Comparison of ENCODE assay signal across 8 cellular contexts in genomic region chr1:205440476-205441317, GRCh38. TPM values are rescaled to one million over a fixed set of nuclear protein-coding genes. Genes with fewer than 3 reads are reported as not detected.
DNase-seq lines count a peak whose midpoint lies in the region; ATAC-seq and TF ChIP-seq lines count a peak whose summit lies in the region.

No MANE protein-coding gene starts in this region.

- POLR2A ChIA-PET in OCI-LY7 (lab: Charles Lee): interaction anchor here (0.8 to 1.9 kb wide), 5 partner anchors 10 to 155 kb away, joined by 3 to 5 read pairs (median 3); no protein-coding TSS in a partner anchor

- H2AFZ ChIP-seq in OCI-LY7 (ENCODE audit: low read length): peak overlapping the region; percentile 84; the same call in 1 of the 2 replicates

- WGBS in prostate gland: 62% methylated on average over 15 of the region's 15 CpGs

- no peak for TF ChIP-seq POLR2A in prostate gland (IDR thresholded peaks at IDR 0.05)

- H3K9me3 ChIP-seq in OCI-LY7 (ENCODE audit: low read length) (no peaks in the 10 kb centered on the region), prostate gland (no peaks in the 10 kb centered on the region)

- TF ChIP-seq CTCF in OCI-LY7 (conservative IDR thresholded peaks at IDR 0.05; ENCODE audit: low read length): no peak
- TF ChIP-seq CTCF in foreskin keratinocyte (conservative IDR thresholded peaks at IDR 0.05): no peak
- peak in 1 of 4 experiments; percentile 29 for TF ChIP-seq CTCF in prostate gland (IDR thresholded peaks at IDR 0.05)

- intact Hi-C loops in OCI-LY7 (cut with micrococcal nuclease; ENCODE audit: unreplicated experiment) (no loop called here), prostate gland (cut with DNase I) (no loop called here)

- H4K20me1 ChIP-seq in OCI-LY7 (ENCODE audit: insufficient read depth, low read length): no peaks in the 10 kb centered on the region

- no peaks in the 10 kb centered on the region for H3K27me3 ChIP-seq in foreskin keratinocyte
- no peaks in the 10 kb centered on the region for H3K27me3 ChIP-seq in prostate gland (replicated peaks; ENCODE audit: insufficient read depth)

- H3K27ac ChIP-seq in OCI-LY7 (ENCODE audit: low read depth, low read length, poor library complexity, severe bottlenecking) (peak overlapping the region; percentile 59), foreskin keratinocyte (peak overlapping the region; percentile 69), prostate gland (no peak overlapping the region)

- H3K9me2 ChIP-seq in OCI-LY7 (ENCODE audit: insufficient read depth, low read length): no peaks in the 10 kb centered on the region

- no TSS peak for BruUV-seq in OCI-LY7 (replicated peaks; lab: Mats Ljungman, UMichigan)

- H3K4me3 ChIP-seq in OCI-LY7 (ENCODE audit: low read depth, low read length, poor library complexity, severe bottlenecking): peak overlapping the region; percentile 47
- no peak overlapping the region for H3K4me3 ChIP-seq in prostate gland

- no peaks in the 10 kb centered on the region for H3K36me3 ChIP-seq in OCI-LY7 (ENCODE audit: insufficient read depth, low read length)
- H3K36me3 ChIP-seq in prostate gland: no peaks in the 10 kb centered on the region

- H3K4me1 ChIP-seq in OCI-LY7 (ENCODE audit: insufficient read depth, low read length, poor library complexity, severe bottlenecking): peaks cover 91% of the 10 kb centered on the region
- H3K4me1 ChIP-seq in foreskin keratinocyte: peaks cover 25% of the 10 kb centered on the region
- H3K4me1 ChIP-seq in prostate gland (replicated peaks): no peaks in the 10 kb centered on the region

- CTCF ChIA-PET in OCI-LY7 (lab: Charles Lee; ENCODE audit: unreplicated experiment): interaction anchor here (0.6 to 1.3 kb wide), 5 partner anchors 10 to 155 kb away, joined by 3 to 12 read pairs (median 4); no protein-coding TSS in a partner anchor

- peak overlapping the region; percentile 78 for H3K4me2 ChIP-seq in OCI-LY7 (ENCODE audit: low read length)

- peak; percentile 59 for ATAC-seq in GM19023 (IDR thresholded peaks at IDR 0.05; ENCODE audit: unreplicated experiment)
- ATAC-seq in HG03280 (IDR thresholded peaks at IDR 0.05; ENCODE audit: unreplicated experiment): peak; percentile 69
- ATAC-seq in foreskin keratinocyte: peak; percentile 94
- ATAC-seq in GM21526 (IDR thresholded peaks at IDR 0.05; ENCODE audit: low FRiP score, unreplicated experiment): no peak

- no peaks in the 10 kb centered on the region for H3K79me2 ChIP-seq in OCI-LY7 (ENCODE audit: insufficient read depth, low read depth, low read length)

- DNase-seq in OCI-LY7 (ENCODE audit: low spot score): peak; percentile 68
- DNase-seq in activated T-cell treated with anti-CD3 and anti-CD28 coated beads, Interleukin-2, amount 50 U/mL, for 1 hour: peak; percentile 72
- DNase-seq in foreskin keratinocyte: peak; percentile 96 to 98
- DNase-seq in prostate gland (ENCODE audit: low spot score): peak; percentile 56
- DNase-seq in AG08396 (ENCODE audit: low spot score): no peak

RNA-seq across cellular contexts. Expression of gene BLACAT1, which starts 15.1 kb away (rescaled TPM):
- 0.19 TPM in 1 of 2 replicates, not detected in the other for total RNA-seq in OCI-LY7 (2014; rRNA removed; shearing (Covaris generic))
- total RNA-seq in OCI-LY7 (2022) (0.29 and 0.48 TPM in 2 replicates), foreskin keratinocyte (1.7 and 2.4 TPM in 2 replicates), prostate gland (1 to 10 TPM in 1 of 2 donors, not detected in 1; 6.8 TPM)
- 0.82 and 1.0 TPM in 2 replicates for polyA plus RNA-seq in foreskin keratinocyte

RNA-seq across cellular contexts. Expression of gene LEMD1, which starts 18.8 kb away (rescaled TPM):
- 0.44 and 0.57 TPM in 2 replicates for total RNA-seq in OCI-LY7 (2014; rRNA removed; shearing (Covaris generic))
- 0.63 TPM in 1 of 2 replicates, not detected in the other for total RNA-seq in OCI-LY7 (2022)
- total RNA-seq in foreskin keratinocyte: 1.8 and 2.8 TPM in 2 replicates
- polyA plus RNA-seq in foreskin keratinocyte: 0.68 and 0.69 TPM in 2 replicates
- 10 to 100 TPM in 1 of 2 donors, under 1 TPM in 1; 0.68 to 22.0 TPM for total RNA-seq in prostate gland

Comparison
In these comparisons a context has a peak if more than half of its experiments do, and no peak if none do; other contexts are left out.
1. H3K27ac ChIP-seq: peak in OCI-LY7 (single experiment) and foreskin keratinocyte (single experiment); none in prostate gland (0 of 2).